28 cellular contexts compared by ENCODE assay signal in the genomic region with DNA sequence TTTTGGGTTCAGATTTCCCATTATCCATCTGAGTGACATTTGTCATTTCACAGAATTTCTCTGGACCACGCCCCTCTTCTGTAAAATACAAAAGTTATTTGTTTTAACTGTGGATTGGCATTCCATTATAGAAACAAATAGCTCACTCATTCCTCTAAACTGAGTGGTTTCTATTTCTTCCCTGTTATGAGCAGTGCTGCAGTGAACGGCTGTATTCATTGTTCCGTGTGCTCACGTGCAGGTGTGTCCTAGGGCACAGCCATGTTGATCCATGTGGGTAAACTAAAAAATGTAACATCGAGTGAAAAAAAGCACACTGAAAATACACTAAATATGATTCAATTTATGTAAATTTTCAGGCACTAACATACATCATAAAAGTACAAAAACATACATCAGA. TPM values are rescaled to one million over a fixed set of nuclear protein-coding genes. Genes with fewer than 3 reads are reported as not detected.
"Had no signal": no experiment of that assay in that cellular context is flagged by ENCODE, and none has a peak within 500 bp of the region (broad histone marks: within the 10 kb centered on the region; RNA-seq: fewer than 3 reads in every experiment).

No MANE protein-coding gene starts in this region.

- H3K27ac Mint-ChIP-seq: activated CD8-positive, alpha-beta T cell treated with anti-CD3 and anti-CD28 coated beads, Interleukin-2, amount 10 ng/mL, durations not matched to agents 7 days and 5 days; activated naive CD4-positive, alpha-beta T cell treated with anti-CD3 and anti-CD28 coated beads, Interleukin-2, amount 50 U/mL, for 72 hours; T-helper 17 cell; WTC11 had no signal

- H3K9me3 ChIP-seq: Peyer's patch, SJSA1 had no signal

- H3K4me3 Mint-ChIP-seq: activated CD8-positive, alpha-beta T cell treated with anti-CD3 and anti-CD28 coated beads, Interleukin-2, amount 10 ng/mL, durations not matched to agents 7 days and 5 days; central memory CD8-positive, alpha-beta T cell; T-helper 17 cell; WTC11 had no signal

- H3K4me1 ChIP-seq: SJSA1 had no signal

- H3K9me3 Mint-ChIP-seq: central memory CD8-positive, alpha-beta T cell had no signal

- H3K4me1 Mint-ChIP-seq: WTC11 had no signal

- H3K27ac ChIP-seq: Peyer's patch, SJSA1 had no signal

- FAIRE-seq: bronchial epithelial cell had no signal

- DNase-seq: activated CD4-positive, alpha-beta T cell treated with anti-CD3 and anti-CD28 coated beads for 48 hours; activated CD4-positive, alpha-beta T cell treated with anti-CD3 and anti-CD28 coated beads, Interleukin-2, amount 50 U/mL, for 4 hours; activated CD4-positive, CD25-positive, alpha-beta regulatory T cell treated with anti-CD3 and anti-CD28 coated beads, Interleukin-2, amount 50 U/mL, for 72 hours; activated CD8-positive, alpha-beta memory T cell treated with anti-CD3 and anti-CD28 coated beads, Interleukin-2, amount 50 U/mL, for 48 hours; activated CD8-positive, alpha-beta T cell treated with anti-CD3 and anti-CD28 coated beads, Interleukin-2, amount 10 ng/mL, durations not matched to agents 7 days and 5 days; activated effector memory CD4-positive, alpha-beta T cell treated with anti-CD3 and anti-CD28 coated beads, Interleukin-2, amount 50 U/mL, for 16 hours; activated naive CD4-positive, alpha-beta T cell treated with Interleukin-2 at 50 U/mL for 16 hours; activated T-cell treated with anti-CD3 and anti-CD28 coated beads, Interleukin-2, amount 50 U/mL, for 1 hour; anterior cingulate cortex; Kasumi-1; KBM-7; NCI-H1105 treated with DMSO at 0.1 percent for 48 hours; NCI-H1436 treated with DMSO at 0.1 percent for 48 hours; NCI-H187; NCI-H2081; NCI-H510A treated with DMSO at 0.1 percent for 48 hours; NCI-H69; NK-92 treated with Interleukin-12 subunit alpha and Interleukin-12 subunit beta, amount 100 ng/mL, for 24 hours; OCI-M1; Peyer's patch; SHP77; T-helper 17 cell; T-helper 9 cell had no signal

- H3K27me3 Mint-ChIP-seq: central memory CD8-positive, alpha-beta T cell; T-helper 17 cell had no signal

- H3K4me3 ChIP-seq: Peyer's patch, SJSA1 had no signal

- H3K36me3 ChIP-seq: Peyer's patch, SJSA1 had no signal

- ATAC-seq: activated CD8-positive, alpha-beta T cell treated with anti-CD3 and anti-CD28 coated beads, Interleukin-2, amount 10 ng/mL, durations not matched to agents 7 days and 5 days; activated naive CD4-positive, alpha-beta T cell treated with anti-CD3 and anti-CD28 coated beads, Interleukin-2, amount 50 U/mL, for 72 hours; T-helper 17 cell; WTC11 had no signal

- H3K27me3 ChIP-seq: Peyer's patch had no signal

- H3K36me3 Mint-ChIP-seq: WTC11 had no signal

RNA-seq across cellular contexts. Expression of a gene that starts 27.0 kb away (rescaled TPM):
- total RNA-seq: SJSA1 had no signal
